8 cellular contexts compared by ENCODE assay signal in the genomic region with DNA sequence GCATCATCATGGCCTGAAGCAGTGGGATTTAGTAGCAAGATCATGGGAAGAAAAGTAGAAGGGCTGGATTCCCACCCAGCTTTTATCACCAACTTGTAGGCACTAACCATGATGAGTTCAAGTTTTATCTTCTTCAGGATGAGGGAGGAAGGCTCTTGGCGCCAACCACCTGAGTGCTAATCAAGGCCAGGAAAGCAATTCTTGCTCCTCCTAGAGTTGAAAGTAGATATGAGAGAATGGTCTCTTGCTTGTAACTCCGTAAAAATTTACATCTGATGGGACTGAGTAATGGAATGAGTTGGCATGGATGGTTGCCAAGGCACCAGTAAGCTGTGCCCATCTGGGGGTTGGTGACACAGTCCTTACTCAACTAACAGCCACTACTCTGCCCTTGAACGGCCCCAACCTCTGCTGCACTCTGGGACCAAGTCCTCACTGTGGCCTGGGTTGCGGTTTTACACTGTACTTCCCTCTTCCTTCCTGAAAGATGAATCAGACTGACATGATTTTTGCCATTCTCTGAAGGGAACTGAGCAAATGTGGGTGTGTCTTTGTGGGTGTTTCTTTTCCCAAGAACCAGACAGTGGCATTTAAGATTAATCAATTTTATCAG. TPM values are rescaled to one million over a fixed set of nuclear protein-coding genes. Genes with fewer than 3 reads are reported as not detected.
DNase-seq lines count a peak whose midpoint lies in the region; TF ChIP-seq lines count a peak whose summit lies in the region.

No MANE protein-coding gene starts in this region.

- H3K9me3 Mint-ChIP-seq in osteocyte (ENCODE audit: unreplicated experiment) = peaks cover 26% of the 10 kb centered on the region

- H3K4me3 Mint-ChIP-seq in osteocyte (ENCODE audit: unreplicated experiment) = no peak overlapping the region

- H3K36me3 Mint-ChIP-seq in osteocyte (ENCODE audit: unreplicated experiment) = no peaks in the 10 kb centered on the region

- TF ChIP-seq CTCF in cardiac fibroblast (IDR thresholded peaks at IDR 0.05; ENCODE audit: low read depth, low read length) (no peak), osteocyte (IDR thresholded peaks at IDR 0.05) (no peak)

- peak; percentile 26 for DNase-seq in GM04504 (ENCODE audit: low read depth)
- DNase-seq in SKM-1 treated with dmso at 0.1 percent for 144 hours (lab: John Stamatoyannopoulos, UW; ENCODE audit: unreplicated experiment) = peak; percentile 86
- DNase-seq in cardiac fibroblast (ENCODE audit: low read depth in 2 of 2) = peak; percentile 55 to 77
- peak; percentile 20 for DNase-seq in pulmonary artery endothelial cell (ENCODE audit: low read depth, low spot score)
- DNase-seq in osteocyte (ENCODE audit: extremely low spot score, unreplicated experiment) = no peak
- DNase-seq in NCI-H1417 (lab: John Stamatoyannopoulos, UW) = no peak
- no peak for DNase-seq in DMS53 (lab: John Stamatoyannopoulos, UW)
- DNase-seq in KG1 (lab: John Stamatoyannopoulos, UW) = no peak

- no peaks in the 10 kb centered on the region for H3K27me3 Mint-ChIP-seq in osteocyte (ENCODE audit: unreplicated experiment)

- no peak overlapping the region for H3K4me3 ChIP-seq in cardiac fibroblast (replicated peaks in 1 of 2; ENCODE audit: low read depth in 2 of 2, low read length in 2 of 2)

- H3K27ac Mint-ChIP-seq in osteocyte (ENCODE audit: unreplicated experiment) = no peak overlapping the region

- no peaks in the 10 kb centered on the region for H3K4me1 Mint-ChIP-seq in osteocyte (ENCODE audit: unreplicated experiment)

RNA-seq across cellular contexts. Expression of a gene that starts 39.4 kb away (rescaled TPM):
- total RNA-seq in pulmonary artery endothelial cell (0.73 and 0.78 TPM in 2 replicates), osteocyte (not detected in 2 replicates)

Comparison
In these comparisons a context has a peak if more than half of its experiments do, and no peak if none do; other contexts are left out.
1. DNase-seq: peak in GM04504 (single experiment), SKM-1 treated with dmso at 0.1 percent for 144 hours (single experiment), cardiac fibroblast (2 of 2) and pulmonary artery endothelial cell (single experiment); none in osteocyte (single experiment), NCI-H1417 (0 of 3), DMS53 (single experiment) and KG1 (single experiment).